In the genomic region with DNA sequence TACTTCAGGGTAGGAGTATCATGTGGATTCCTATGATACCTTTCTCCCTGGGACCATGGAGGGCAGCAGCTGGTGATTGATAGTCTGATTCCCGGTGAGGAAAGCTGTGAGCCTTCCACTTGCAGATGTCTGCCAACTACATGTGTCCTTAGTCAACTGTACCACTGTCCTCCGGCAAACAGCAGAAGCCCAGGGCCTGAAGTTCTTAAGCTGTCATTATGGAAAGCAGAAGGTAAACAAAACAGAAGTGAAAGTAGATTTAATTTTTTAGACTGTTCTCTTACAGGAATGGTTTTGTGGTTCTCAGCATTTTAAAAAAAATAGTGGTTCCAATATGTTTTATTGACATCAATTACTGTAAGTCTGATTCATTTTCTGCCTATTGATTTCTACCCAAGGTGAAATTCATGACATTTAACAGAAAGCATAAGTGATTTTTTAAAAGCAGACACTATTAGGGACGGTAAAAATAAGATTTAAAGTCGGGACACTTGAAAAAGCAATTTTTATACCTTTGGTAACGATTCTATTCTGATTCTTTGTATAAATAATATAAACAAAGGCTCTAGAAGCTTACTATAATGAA, we compare ENCODE assay signal across 8 cellular contexts. TPM values are rescaled to one million over a fixed set of nuclear protein-coding genes. Genes with fewer than 3 reads are reported as not detected.
DNase-seq lines count a peak whose midpoint lies in the region; ATAC-seq and TF ChIP-seq lines count a peak whose summit lies in the region.

No MANE protein-coding gene starts in this region.

- H3K4me1 ChIP-seq in fibroblast of lung (ENCODE audit: control insufficient read depth, extremely low read depth, insufficient read depth, low read length) = peaks cover 18% of the 10 kb centered on the region

- no peak for TF ChIP-seq CTCF in fibroblast of lung (conservative IDR thresholded peaks at IDR 0.05 in 1 of 2, IDR thresholded peaks at IDR 0.05 in 1 of 2; ENCODE audit: low read depth in 1 of 2, low read length in 2 of 2)
- TF ChIP-seq CTCF in omental fat pad (IDR thresholded peaks at IDR 0.05) = no peak

- peak overlapping the region in 2 of 4 experiments; percentile 25 to 27 for H3K4me3 ChIP-seq in fibroblast of lung (replicated peaks in 1 of 4; ENCODE audit: control extremely low read depth in 1 of 4, insufficient read depth in 1 of 4, low read depth in 3 of 4, low read length in 4 of 4)

- H3K36me3 ChIP-seq in fibroblast of lung (ENCODE audit: control insufficient read depth, insufficient read depth, low read length) = no peaks in the 10 kb centered on the region

- H3K9ac ChIP-seq in fibroblast of lung (ENCODE audit: insufficient read depth, low read length) = no peak overlapping the region

- H3K4me2 ChIP-seq in fibroblast of lung (ENCODE audit: extremely low read depth, insufficient read depth, low read length) = peak overlapping the region; percentile 49

- H4K20me1 ChIP-seq in fibroblast of lung (ENCODE audit: control insufficient read depth, extremely low read depth, insufficient read depth, low read length) = no peaks in the 10 kb centered on the region

- DNase-seq in Right ventricle myocardium inferior (ENCODE audit: missing footprints) (no peak), cardiac septum (ENCODE audit: low spot score) (no peak), NOMO-1 (lab: John Stamatoyannopoulos, UW; ENCODE audit: unreplicated experiment in 2 of 2) (peak; percentile 62 to 94), fibroblast of lung (ENCODE audit: low read depth in 2 of 2) (no peak), substantia nigra (lab: John Stamatoyannopoulos, UW) (peak in 3 of 49 donors; percentile 9 to 15 (median 10)), omental fat pad (ENCODE audit: low spot score) (no peak)
- no peak for DNase-seq in activated CD8-positive, alpha-beta memory T cell treated with anti-CD3 and anti-CD28 coated beads for 24 hours

- H3K79me2 ChIP-seq in fibroblast of lung (ENCODE audit: control insufficient read depth, insufficient read depth, low read length) = peaks cover 64% of the 10 kb centered on the region

- H3K27ac ChIP-seq in fibroblast of lung (ENCODE audit: insufficient read depth, low read length) (peak overlapping the region; percentile 0), substantia nigra (ENCODE audit: low read depth, low read length, poor library complexity, severe bottlenecking) (peak overlapping the region; percentile 55)

- no peaks in the 10 kb centered on the region for H3K27me3 ChIP-seq in fibroblast of lung (ENCODE audit: control insufficient read depth, insufficient read depth, low read length)

- H2AFZ ChIP-seq in fibroblast of lung (ENCODE audit: low read length) = no peak overlapping the region

- no peaks in the 10 kb centered on the region for H3K9me3 ChIP-seq in fibroblast of lung (ENCODE audit: control insufficient read depth, insufficient read depth, low read depth, low read length)

- intact Hi-C loops in Right ventricle myocardium inferior (cut with DNase I) (no loop called here), cardiac septum (cut with DNase I) (no loop called here)

- ATAC-seq in Right ventricle myocardium inferior = peak; percentile 48
- ATAC-seq in omental fat pad (ENCODE audit: low FRiP score) = no peak
- ATAC-seq in HG02938 (IDR thresholded peaks at IDR 0.05; ENCODE audit: unreplicated experiment) = no peak

RNA-seq across cellular contexts. Expression of a gene that starts 36.6 kb away (rescaled TPM):
- total RNA-seq in Right ventricle myocardium inferior = 23.3 TPM
- total RNA-seq in cardiac septum = 34.2 TPM
- total RNA-seq in fibroblast of lung = 12.8 and 20.0 TPM in 2 replicates
- polyA plus RNA-seq in fibroblast of lung = 28.5 and 28.7 TPM in 2 replicates
- polyA plus RNA-seq in fibroblast of lung (2012) = 27.4 and 27.5 TPM in 2 replicates
- polyA minus RNA-seq in fibroblast of lung (ENCODE audit: low replicate concordance) = 37.8 and 39.8 TPM in 2 replicates
- 100 to 1,000 TPM in 1 of 4 donors, 10 to 100 TPM in 3; 22.2 to 107 (median 42.7) TPM for total RNA-seq in omental fat pad

Comparison
In these comparisons a context has a peak if more than half of its experiments do, and no peak if none do; other contexts are left out.
1. DNase-seq: peak in NOMO-1 (2 of 2); none in Right ventricle myocardium inferior (single experiment), cardiac septum (single experiment), fibroblast of lung (0 of 2), omental fat pad (single experiment) and activated CD8-positive, alpha-beta memory T cell treated with anti-CD3 and anti-CD28 coated beads for 24 hours (single experiment).